25 cellular contexts compared by ENCODE assay signal in genomic region chr7:18013936-18014335, GRCh38. TPM values are rescaled to one million over a fixed set of nuclear protein-coding genes. Genes with fewer than 3 reads are reported as not detected.
DNase-seq lines count a peak whose midpoint lies in the region; ATAC-seq and TF ChIP-seq lines count a peak whose summit lies in the region.
"Had no signal": no experiment of that assay in that cellular context is flagged by ENCODE, and none has a peak within 500 bp of the region (broad histone marks: within the 10 kb centered on the region; RNA-seq: fewer than 3 reads in every experiment).

No MANE protein-coding gene starts in this region.

- no peak overlapping the region for H2AK9ac ChIP-seq in IMR-90 (replicated peaks; ENCODE audit: low read depth, low read length, poor library complexity)

- H3K36me3 ChIP-seq in IMR-90 (ENCODE audit: control insufficient read depth, insufficient read depth, low read length) (no peaks in the 10 kb centered on the region), left lung (no peaks in the 10 kb centered on the region)
- H3K36me3 ChIP-seq: uterus had no signal

- H3K27me3 ChIP-seq in IMR-90 (ENCODE audit: control insufficient read depth, insufficient read depth, low read length) (no peaks in the 10 kb centered on the region), left lung (no peaks in the 10 kb centered on the region)
- H3K27me3 ChIP-seq: uterus had no signal

- peak overlapping the region; percentile 25 to 39; a peak in 1 of 4 replicates for H4K8ac ChIP-seq in IMR-90 (ENCODE audit: low read depth in 2 of 2, low read length in 2 of 2)

- no peak overlapping the region for H2AFZ ChIP-seq in IMR-90 (replicated peaks; ENCODE audit: low read length, poor library complexity)

- in situ Hi-C loops in IMR-90 (cut with MboI; ENCODE audit: low sequenced_read_pairs): no loop called here

- peaks cover 7% of the 10 kb centered on the region for H3K4me1 ChIP-seq in IMR-90 (ENCODE audit: control insufficient read depth, insufficient read depth, low read length)
- peaks cover 0 to 2% of the 10 kb centered on the region in 2 donors for H3K4me1 ChIP-seq in left lung
- H3K4me1 ChIP-seq: foreskin keratinocyte, psoas muscle, uterus had no signal

- no peak for TF ChIP-seq POLR2A in IMR-90 (IDR thresholded peaks at IDR 0.05; ENCODE audit: low read depth, low read length)

- H2BK5ac ChIP-seq in IMR-90 (ENCODE audit: low read depth, low read length, poor library complexity, severe bottlenecking): no peak overlapping the region

- H3K9me3 ChIP-seq in IMR-90 (ENCODE audit: control insufficient read depth, insufficient read depth, low read length) (no peaks in the 10 kb centered on the region), left lung (no peaks in the 10 kb centered on the region)
- H3K9me3 ChIP-seq: psoas muscle, uterus had no signal

- H2BK120ac ChIP-seq in IMR-90 (ENCODE audit: low read depth, low read length): 0 out of 2 replicates have a peak overlapping the region, but pooled peaks have one; percentile 1

- no peak overlapping the region for H3K56ac ChIP-seq in IMR-90 (ENCODE audit: extremely low read depth, insufficient read depth, low read length)

- no peak overlapping the region for H3K9ac ChIP-seq in IMR-90 (ENCODE audit: low read depth, low read length)

- H2BK15ac ChIP-seq in IMR-90 (ENCODE audit: low read depth, low read length): no peak overlapping the region

- no TSS peak for BruUV-seq in IMR-90 (replicated peaks; lab: Mats Ljungman, UMichigan)

- H4K5ac ChIP-seq in IMR-90 (ENCODE audit: low read depth, low read length): no peak overlapping the region

- no peak overlapping the region for H3K4ac ChIP-seq in IMR-90 (ENCODE audit: low read depth, low read length)

- peak overlapping the region; percentile 29; the same call in 1 of the 2 replicates for H2BK20ac ChIP-seq in IMR-90 (ENCODE audit: low read depth, low read length)

- H3K18ac ChIP-seq in IMR-90 (ENCODE audit: low read depth, low read length): peak overlapping the region; percentile 44; the same call in 1 of the 2 replicates

- H3K9me1 ChIP-seq in IMR-90 (ENCODE audit: insufficient read depth, low read length): 0 out of 2 replicates have a peak, but pooled peaks cover 8% of the 10 kb centered on the region

- intact Hi-C loops in IMR-90 (cut with micrococcal nuclease) (no loop called here), left lung (cut with DNase I) (no loop called here)

- no peak overlapping the region for H3K4me2 ChIP-seq in IMR-90 (ENCODE audit: low read depth, low read length)

- POLR2A ChIA-PET in IMR-90 (lab: Charles Lee; ENCODE audit: unreplicated experiment) (no interaction called here), RWPE1 (lab: Yijun Ruan, JAX; ENCODE audit: low non-redundant PET) (no interaction called here)

- ATAC-seq in IMR-90 (ENCODE audit: low read depth): peak; percentile 82
- no peak for ATAC-seq in left lung
- ATAC-seq: activated CD8-positive, alpha-beta T cell treated with anti-CD3 and anti-CD28 coated beads for 36 hours; effector memory CD8-positive, alpha-beta T cell; foreskin keratinocyte; natural killer cell treated with Interleukin-12 subunit alpha and Interleukin-12 subunit beta and Interleukin-15 and Interleukin-18, amount 100 ng/mL, for 72 hours; psoas muscle had no signal

- no peaks in the 10 kb centered on the region for H3K79me1 ChIP-seq in IMR-90 (ENCODE audit: low read depth in 1 of 2, low read length in 2 of 2)

- H3K23ac ChIP-seq in IMR-90 (ENCODE audit: low read depth, low read length): no peak overlapping the region

- H4K20me1 ChIP-seq in IMR-90 (ENCODE audit: insufficient read depth, low read length): no peaks in the 10 kb centered on the region

- H4K91ac ChIP-seq in IMR-90 (ENCODE audit: insufficient read depth, low read depth, low read length): no peak overlapping the region

- 0 out of 2 replicates have a peak overlapping the region, but pooled peaks have one; percentile 12 for H2AK5ac ChIP-seq in IMR-90 (ENCODE audit: low read depth, low read length)

- H3K27ac ChIP-seq in IMR-90 (ENCODE audit: insufficient read depth, low read length) (no peak overlapping the region), left lung (no peak overlapping the region), RWPE1 (no peak overlapping the region)
- H3K27ac ChIP-seq: foreskin keratinocyte, psoas muscle, uterus had no signal

- no peak overlapping the region for H3K14ac ChIP-seq in IMR-90 (replicated peaks; ENCODE audit: low read depth, low read length)

- TF ChIP-seq CTCF in AG10803 (conservative IDR thresholded peaks at IDR 0.05; ENCODE audit: low read length) (no peak), IMR-90 (conservative IDR thresholded peaks at IDR 0.05; ENCODE audit: low read depth, low read length) (no peak), cardiac fibroblast (IDR thresholded peaks at IDR 0.05; ENCODE audit: low read depth, low read length) (no peak), left lung (IDR thresholded peaks at IDR 0.05) (no peak), RWPE1 (conservative IDR thresholded peaks at IDR 0.05; ENCODE audit: low read depth) (no peak)

- DNase-seq in AG10803 (ENCODE audit: low read depth) (peak; percentile 5), IMR-90 (peak; percentile 75), cardiac fibroblast (ENCODE audit: low read depth in 2 of 2) (peak; percentile 54 to 67), kidney tubule cell (ENCODE audit: low spot score) (peak; percentile 90), left lung (no peak), RWPE1 (ENCODE audit: low spot score) (no peak)
- DNase-seq in stimulated activated CD4-positive, alpha-beta T cell treated with anti-CD3 and anti-CD28 coated beads, Interleukin-2, amount 100 ng/mL, for 24 hours: no peak
- no peak for DNase-seq in NK-92 treated with Interleukin-12 subunit alpha and Interleukin-12 subunit beta, amount 100 ng/mL, for 24 hours (lab: John Stamatoyannopoulos, UW)
- DNase-seq: activated CD8-positive, alpha-beta T cell treated with anti-CD3 and anti-CD28 coated beads for 36 hours; activated naive CD4-positive, alpha-beta T cell treated with Interleukin-2 at 50 U/mL for 16 hours; activated T-cell treated with anti-CD3 and anti-CD28 coated beads, Interleukin-2, amount 50 U/mL, for 1 hour; aorta; CD4-positive, alpha-beta T cell; DMS53; effector memory CD8-positive, alpha-beta T cell; NCI-H1105 treated with DMSO at 0.1 percent for 48 hours; NCI-H510A treated with DMSO at 0.1 percent for 48 hours; psoas muscle; Right ventricle myocardium superior; stimulated activated CD4-positive, alpha-beta T cell treated with anti-CD3 and anti-CD28 coated beads, Interleukin-12 subunit alpha, Interleukin-12 subunit beta, amount 100 ng/mL, for 4 hours; substantia nigra; uterus had no signal

- dilution Hi-C loops in IMR-90 (cut with HindIII; ENCODE audit: low sequenced_read_pairs, unreplicated experiment): no loop called here

- TF ChIP-seq RAD21 in IMR-90 (IDR thresholded peaks at IDR 0.05; ENCODE audit: low read length): no peak

- no peak overlapping the region for H3K4me3 ChIP-seq in AG10803 (ENCODE audit: low read length)
- H3K4me3 ChIP-seq in IMR-90 (ENCODE audit: insufficient read depth, low read depth, low read length): no peak overlapping the region
- no peak overlapping the region for H3K4me3 ChIP-seq in cardiac fibroblast (replicated peaks in 1 of 2; ENCODE audit: low read depth in 2 of 2, low read length in 2 of 2)
- no peak overlapping the region for H3K4me3 ChIP-seq in left lung
- H3K4me3 ChIP-seq: psoas muscle, uterus had no signal

- CTCF ChIA-PET in IMR-90 (lab: Yijun Ruan, JAX) (interaction anchor here (0.9 kb wide), 1 partner anchor 9 kb away, joined by 4 read pairs; no protein-coding TSS in a partner anchor), RWPE1 (lab: Yijun Ruan, JAX) (no interaction called here)

TF ChIP-seq in IMR-90, 13 proteins besides CTCF, POLR2A, EP300 and RAD21:
- no peak for TF ChIP-seq NFE2L2 (IDR thresholded peaks at IDR 0.05; ENCODE audit: low read depth, low read length)
- no peak for TF ChIP-seq RFX5 (IDR thresholded peaks at IDR 0.05; ENCODE audit: low read depth, low read length)
- TF ChIP-seq MAZ (IDR thresholded peaks at IDR 0.05; ENCODE audit: borderline replicate concordance, low read depth, low read length): no peak
- no peak for TF ChIP-seq BHLHE40 (IDR thresholded peaks at IDR 0.05; ENCODE audit: low read depth, low read length)
- no peak for TF ChIP-seq ELK1 (IDR thresholded peaks at IDR 0.05; ENCODE audit: borderline replicate concordance, low read depth, low read length)
- no peak for TF ChIP-seq FOS (IDR thresholded peaks at IDR 0.05; ENCODE audit: low read depth, low read length)
- TF ChIP-seq MXI1 (IDR thresholded peaks at IDR 0.05; ENCODE audit: borderline replicate concordance, low read depth, low read length): no peak
- no peak for TF ChIP-seq CEBPB (IDR thresholded peaks at IDR 0.05; ENCODE audit: low read depth, low read length)
- TF ChIP-seq, protein P1, sequence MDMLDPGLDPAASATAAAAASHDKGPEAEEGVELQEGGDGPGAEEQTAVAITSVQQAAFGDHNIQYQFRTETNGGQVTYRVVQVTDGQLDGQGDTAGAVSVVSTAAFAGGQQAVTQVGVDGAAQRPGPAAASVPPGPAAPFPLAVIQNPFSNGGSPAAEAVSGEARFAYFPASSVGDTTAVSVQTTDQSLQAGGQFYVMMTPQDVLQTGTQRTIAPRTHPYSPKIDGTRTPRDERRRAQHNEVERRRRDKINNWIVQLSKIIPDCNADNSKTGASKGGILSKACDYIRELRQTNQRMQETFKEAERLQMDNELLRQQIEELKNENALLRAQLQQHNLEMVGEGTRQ (IDR thresholded peaks at IDR 0.05; ENCODE audit: low read depth, low read length): no peak
- TF ChIP-seq RCOR1 (IDR thresholded peaks at IDR 0.05; ENCODE audit: insufficient replicate concordance, low read length): no peak
- TF ChIP-seq CHD1 (IDR thresholded peaks at IDR 0.05; ENCODE audit: low read depth, low read length): no peak

RNA-seq across cellular contexts. Expression of gene PRPS1L1, which starts 13.7 kb away (rescaled TPM):
- total RNA-seq in IMR-90 (2012; rRNA removed) (not detected in 2 replicates), left lung (not detected)
- polyA plus RNA-seq in IMR-90 (2012; rRNA removed): not detected in 2 replicates
- polyA plus RNA-seq in IMR-90 (2012; cell fraction: cytosol; rRNA removed): not detected in 2 replicates
- polyA plus RNA-seq in IMR-90 (2012; cell fraction: nucleus; rRNA removed; ENCODE audit: low replicate concordance): not detected in 2 replicates
- total RNA-seq: activated CD8-positive, alpha-beta T cell treated with anti-CD3 and anti-CD28 coated beads for 36 hours; aorta; CD4-positive, alpha-beta T cell; foreskin keratinocyte; kidney epithelial cell; natural killer cell treated with Interleukin-12 subunit alpha and Interleukin-12 subunit beta and Interleukin-15 and Interleukin-18, amount 100 ng/mL, for 72 hours; psoas muscle; Right ventricle myocardium superior; uterus had no signal
- polyA plus RNA-seq: aorta, foreskin keratinocyte, psoas muscle had no signal

Comparison
In these comparisons a context has a peak if more than half of its experiments do, and no peak if none do; other contexts are left out.
1. DNase-seq: peak in AG10803 (single experiment), IMR-90 (single experiment), cardiac fibroblast (2 of 2) and kidney tubule cell (single experiment); none in stimulated activated CD4-positive, alpha-beta T cell treated with anti-CD3 and anti-CD28 coated beads, Interleukin-2, amount 100 ng/mL, for 24 hours (0 of 2), NK-92 treated with Interleukin-12 subunit alpha and Interleukin-12 subunit beta, amount 100 ng/mL, for 24 hours (single experiment), left lung (0 of 2) and RWPE1 (single experiment).